31 cellular contexts compared by ENCODE assay signal in the genomic region with DNA sequence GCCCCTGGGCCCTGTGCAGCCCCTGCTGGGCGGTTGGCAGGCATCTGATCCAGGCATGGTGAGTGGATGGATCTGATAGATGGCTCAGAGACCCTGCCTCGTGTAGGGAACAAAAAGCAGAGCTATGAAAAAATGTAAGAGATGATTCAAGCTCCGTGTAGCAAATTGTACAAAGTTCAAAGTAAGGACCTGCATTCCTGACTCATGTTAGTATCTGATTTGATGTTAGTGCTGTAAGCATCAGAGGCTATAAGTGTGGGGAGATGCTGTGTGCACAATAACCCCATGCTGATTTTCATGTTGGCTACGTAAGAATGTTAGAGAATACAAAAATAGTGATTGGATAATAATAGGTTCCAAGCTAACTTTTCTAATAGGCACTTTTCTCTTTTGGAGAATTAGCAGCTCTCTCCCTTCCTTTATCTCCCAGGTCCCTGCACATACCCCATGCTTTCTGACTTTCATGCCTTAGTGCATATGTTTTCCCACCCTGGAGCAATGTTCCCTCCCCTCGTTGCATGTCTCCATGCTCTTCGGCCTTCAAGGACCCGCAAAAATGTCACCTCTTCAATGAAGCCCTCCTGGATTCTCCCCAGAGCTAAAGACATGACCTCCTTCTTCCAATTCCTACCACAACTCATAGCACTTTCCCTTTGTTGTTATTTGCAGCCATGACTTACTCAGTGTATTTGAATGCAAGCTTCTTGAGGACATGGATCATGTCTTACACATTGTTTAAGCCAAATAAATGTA. TPM values are rescaled to one million over a fixed set of nuclear protein-coding genes. Genes with fewer than 3 reads are reported as not detected.
DNase-seq lines count a peak whose midpoint lies in the region; ATAC-seq and TF ChIP-seq lines count a peak whose summit lies in the region.
"Had no signal": no experiment of that assay in that cellular context is flagged by ENCODE, and none has a peak within 500 bp of the region (broad histone marks: within the 10 kb centered on the region; RNA-seq: fewer than 3 reads in every experiment).

No MANE protein-coding gene starts in this region.

- no peaks in the 10 kb centered on the region for H3K36me3 Mint-ChIP-seq in T-helper 17 cell (ENCODE audit: low read depth)
- peaks cover 0 to 4% (median 0%) of the 10 kb centered on the region in 5 donors for H3K36me3 Mint-ChIP-seq in naive thymus-derived CD4-positive, alpha-beta T cell
- H3K36me3 Mint-ChIP-seq: activated naive CD4-positive, alpha-beta T cell treated with anti-CD3 and anti-CD28 coated beads, Interleukin-2, amount 10 ng/mL, durations not matched to agents 7 days and 5 days had no signal

- H3K4me3 Mint-ChIP-seq in T-helper 17 cell: peak overlapping the region; percentile 62
- H3K4me3 Mint-ChIP-seq in naive thymus-derived CD4-positive, alpha-beta T cell: peak overlapping the region in 1 of 10 donors; percentile 22
- H3K4me3 Mint-ChIP-seq: activated CD4-positive, alpha-beta T cell treated with anti-CD3 and anti-CD28 coated beads, Interleukin-2, amount 10 ng/mL, durations not matched to agents 7 days and 5 days; activated naive CD4-positive, alpha-beta T cell treated with anti-CD3 and anti-CD28 coated beads, Interleukin-2, amount 10 ng/mL, durations not matched to agents 7 days and 5 days; nephron progenitor cell had no signal

- H3K36me3 ChIP-seq in SK-N-SH (replicated peaks in 1 of 2; ENCODE audit: control insufficient read depth in 1 of 2, insufficient read depth in 2 of 2, low read length in 1 of 2) (no peaks in the 10 kb centered on the region), DND-41 (ENCODE audit: insufficient read depth, low read length) (peaks cover 97% of the 10 kb centered on the region)
- H3K36me3 ChIP-seq in naive thymus-derived CD4-positive, alpha-beta T cell (ENCODE audit: control insufficient read depth in 2 of 3, insufficient read depth in 3 of 3, low read length in 3 of 3): no peaks in the 10 kb centered on the region
- H3K36me3 ChIP-seq: adrenal gland, brain microvascular endothelial cell, ovary had no signal

- H3K9me3 Mint-ChIP-seq in naive thymus-derived CD4-positive, alpha-beta T cell: peaks cover 0 to 3% (median 0%) of the 10 kb centered on the region in 11 donors
- H3K9me3 Mint-ChIP-seq: activated CD4-positive, alpha-beta T cell treated with anti-CD3 and anti-CD28 coated beads, Interleukin-2, amount 10 ng/mL, durations not matched to agents 7 days and 5 days; activated naive CD4-positive, alpha-beta T cell treated with anti-CD3 and anti-CD28 coated beads, Interleukin-2, amount 10 ng/mL, durations not matched to agents 7 days and 5 days; nephron progenitor cell had no signal

- H4K20me1 ChIP-seq in SK-N-SH (ENCODE audit: insufficient read depth): no peaks in the 10 kb centered on the region
- H4K20me1 ChIP-seq in DND-41 (ENCODE audit: insufficient read depth, low read length): peaks cover 85% of the 10 kb centered on the region

- H3K4me2 ChIP-seq in SK-N-SH (no peak overlapping the region), DND-41 (ENCODE audit: insufficient read depth, low read length) (no peak overlapping the region)
- H3K4me2 ChIP-seq: smooth muscle cell had no signal

- H3K27ac Mint-ChIP-seq in T-helper 17 cell: peak overlapping the region; percentile 84
- H3K27ac Mint-ChIP-seq in naive thymus-derived CD4-positive, alpha-beta T cell: peak overlapping the region in 5 of 9 donors; percentile 4 to 37 (median 15)
- H3K27ac Mint-ChIP-seq: activated CD4-positive, alpha-beta T cell treated with anti-CD3 and anti-CD28 coated beads, Interleukin-2, amount 10 ng/mL, durations not matched to agents 7 days and 5 days; activated naive CD4-positive, alpha-beta T cell treated with anti-CD3 and anti-CD28 coated beads, Interleukin-2, amount 10 ng/mL, durations not matched to agents 7 days and 5 days; nephron progenitor cell had no signal

- H3K4me1 ChIP-seq in SK-N-SH (ENCODE audit: control insufficient read depth in 1 of 2, insufficient read depth in 2 of 2, low read depth in 1 of 2, low read length in 1 of 2) (peaks cover 0 to 4% of the 10 kb centered on the region in 2 experiments; a peak in 1 of 4 replicates), DND-41 (ENCODE audit: insufficient read depth, low read length) (peaks cover 99% of the 10 kb centered on the region)
- peaks cover 0 to 14% of the 10 kb centered on the region in 2 donors for H3K4me1 ChIP-seq in naive thymus-derived CD4-positive, alpha-beta T cell (ENCODE audit: control insufficient read depth in 2 of 2, insufficient read depth in 2 of 2, low read length in 2 of 2)
- H3K4me1 ChIP-seq: adrenal gland had no signal

- H3K4me3 ChIP-seq in SK-N-SH (ENCODE audit: low read depth in 2 of 2, low read length in 1 of 2): no peak overlapping the region
- H3K4me3 ChIP-seq in DND-41 (ENCODE audit: low read depth in 1 of 2, low read length in 2 of 2): no peak overlapping the region
- no peak overlapping the region for H3K4me3 ChIP-seq in naive thymus-derived CD4-positive, alpha-beta T cell (ENCODE audit: low read length)
- H3K4me3 ChIP-seq: adrenal gland, mucosa of descending colon, ovary, smooth muscle cell had no signal

- intact Hi-C loops in naive thymus-derived CD4-positive, alpha-beta T cell (cut with micrococcal nuclease): no loop called here

- no peak for TF ChIP-seq EP300 in SK-N-SH (IDR thresholded peaks at IDR 0.05; ENCODE audit: borderline replicate concordance in 1 of 2, low read depth in 1 of 2, low read length in 1 of 2)

- no peaks in the 10 kb centered on the region for H3K27me3 ChIP-seq in SK-N-SH (ENCODE audit: insufficient read depth)
- no peaks in the 10 kb centered on the region for H3K27me3 ChIP-seq in DND-41 (ENCODE audit: insufficient read depth, low read length, poor library complexity)
- no peaks in the 10 kb centered on the region for H3K27me3 ChIP-seq in naive thymus-derived CD4-positive, alpha-beta T cell (ENCODE audit: control insufficient read depth in 2 of 2, insufficient read depth in 2 of 2, low read length in 2 of 2)
- H3K27me3 ChIP-seq: adrenal gland, brain microvascular endothelial cell, ovary had no signal

- no peaks in the 10 kb centered on the region for H3F3A ChIP-seq in SK-N-SH (replicated peaks; ENCODE audit: insufficient read depth)

- ATAC-seq in SK-N-SH treated with all-trans-retinoic acid at 6 μM for 48 hours (no peak), DND-41 (ENCODE audit: insufficient read depth, low read depth) (no peak), T-helper 17 cell (no peak), GM21381 (IDR thresholded peaks at IDR 0.05; ENCODE audit: unreplicated experiment) (no peak)
- no peak for ATAC-seq in naive thymus-derived CD4-positive, alpha-beta T cell
- ATAC-seq: left colon, mucosa of descending colon, Panc1 had no signal

- POLR2A ChIA-PET in SK-N-SH (lab: Yijun Ruan, JAX): no interaction called here
- POLR2A ChIA-PET in naive thymus-derived CD4-positive, alpha-beta T cell (lab: Charles Lee): interaction anchor here (1.0 kb wide), 1 partner anchor 13 kb away, joined by 3 read pairs; no protein-coding TSS in a partner anchor

- no peak overlapping the region for H2AFZ ChIP-seq in SK-N-SH (ENCODE audit: low read depth)
- H2AFZ ChIP-seq in DND-41 (ENCODE audit: low read depth, low read length): no peak overlapping the region

- H3K9me3 ChIP-seq in SK-N-SH (no peaks in the 10 kb centered on the region), DND-41 (ENCODE audit: insufficient read depth, low read length, severe bottlenecking) (no peaks in the 10 kb centered on the region), T-helper 17 cell (ENCODE audit: control insufficient read depth, low read length, poor library complexity, severe bottlenecking) (no peaks in the 10 kb centered on the region)
- H3K9me3 ChIP-seq in naive thymus-derived CD4-positive, alpha-beta T cell (ENCODE audit: control insufficient read depth in 2 of 3, low read length in 3 of 3): no peaks in the 10 kb centered on the region
- H3K9me3 ChIP-seq: adrenal gland, mucosa of descending colon, ovary had no signal

- H3K27ac ChIP-seq in SK-N-SH (ENCODE audit: low read depth in 2 of 2, low read length in 1 of 2) (no peak overlapping the region), DND-41 (ENCODE audit: low read length) (peak overlapping the region; percentile 14)
- no peak overlapping the region for H3K27ac ChIP-seq in naive thymus-derived CD4-positive, alpha-beta T cell (ENCODE audit: low read depth, low read length)
- H3K27ac ChIP-seq: 22Rv1, adrenal gland, brain microvascular endothelial cell, C4-2B, epithelial cell of prostate, ovary had no signal

- peaks cover 24% of the 10 kb centered on the region for H3K4me1 Mint-ChIP-seq in T-helper 17 cell
- H3K4me1 Mint-ChIP-seq in naive thymus-derived CD4-positive, alpha-beta T cell: peaks cover 9 to 62% (median 32%) of the 10 kb centered on the region in 7 donors
- H3K4me1 Mint-ChIP-seq: nephron progenitor cell had no signal

- peaks cover 29% of the 10 kb centered on the region for H3K27me3 Mint-ChIP-seq in T-helper 17 cell
- H3K27me3 Mint-ChIP-seq in naive thymus-derived CD4-positive, alpha-beta T cell: peaks cover 0 to 63% (median 3%) of the 10 kb centered on the region in 5 donors

- CTCF ChIA-PET in SK-N-SH (lab: Yijun Ruan, JAX): interaction anchor here (1.0 to 1.3 kb wide), 3 partner anchors 10 to 127 kb away, joined by 3 read pairs; no protein-coding TSS in a partner anchor
- CTCF ChIA-PET in naive thymus-derived CD4-positive, alpha-beta T cell (lab: Charles Lee): no interaction called here

- no peak for TF ChIP-seq RAD21 in SK-N-SH (IDR thresholded peaks at IDR 0.05; ENCODE audit: low read length)

- no peaks in the 10 kb centered on the region for H3K79me2 ChIP-seq in SK-N-SH (ENCODE audit: insufficient read depth)
- peaks cover 99% of the 10 kb centered on the region for H3K79me2 ChIP-seq in DND-41 (ENCODE audit: insufficient read depth, low read length)

- no peaks in the 10 kb centered on the region for H3K9me2 ChIP-seq in SK-N-SH

- 50% methylated on average over 7 of the region's 7 CpGs for WGBS in SK-N-SH (ENCODE audit: low lambda C conversion rate)

- H3K9ac ChIP-seq in SK-N-SH (no peak overlapping the region), DND-41 (ENCODE audit: low read depth, low read length) (peak overlapping the region; percentile 5; the same call in 1 of the 2 replicates)

- TF ChIP-seq CTCF in SK-N-SH (IDR thresholded peaks at IDR 0.05): no peak
- TF ChIP-seq CTCF in DND-41 (IDR thresholded peaks at IDR 0.05; ENCODE audit: borderline replicate concordance, extremely low read depth, low read length, poor library complexity, severe bottlenecking): no peak

- DNase-seq in SK-N-SH: peak; percentile 37
- no peak for DNase-seq in DND-41
- no peak for DNase-seq in T-helper 17 cell
- no peak for DNase-seq in naive thymus-derived CD4-positive, alpha-beta T cell
- DNase-seq in NCI-H2029 treated with DMSO at 0.1 percent for 48 hours (lab: John Stamatoyannopoulos, UW): no peak
- no peak for DNase-seq in stimulated activated CD4-positive, alpha-beta T cell treated with anti-CD3 and anti-CD28 coated beads, Interleukin-4, amount 100 ng/mL, for 1 hour
- DNase-seq: activated CD4-positive, alpha-beta T cell treated with anti-CD3 and anti-CD28 coated beads, Interleukin-2, amount 10 ng/mL, durations not matched to agents 7 days and 5 days; activated naive CD4-positive, alpha-beta T cell treated with anti-CD3 and anti-CD28 coated beads, Interleukin-2, amount 10 ng/mL, durations not matched to agents 7 days and 5 days; adrenal gland; brain microvascular endothelial cell; hippocampal formation; left colon; mucosa of descending colon; NCI-H1105 treated with DMSO at 0.1 percent for 48 hours; NCI-H1930; NCI-H345; nephron progenitor cell; ovary; SHP77; stimulated activated naive CD8-positive, alpha-beta T cell treated with anti-CD3 and anti-CD28 coated beads, Interleukin-15, Interleukin-2, amounts not matched to agents 100 U/mL and 50 U/mL, for 24 hours had no signal

RNA-seq across cellular contexts. Expression of a gene that starts 1.6 kb away (rescaled TPM):
- not detected in 2 replicates for polyA plus RNA-seq in SK-N-SH (2012; rRNA removed)
- polyA plus RNA-seq in SK-N-SH (2012; cell fraction: cytosol; rRNA removed): not detected in 2 replicates
- polyA plus RNA-seq in SK-N-SH (2012; cell fraction: nucleus; rRNA removed): not detected in 2 replicates
- 1 to 10 TPM; 4.0 to 4.7 TPM for total RNA-seq in T-helper 17 cell
- under 1 TPM in 4 of 5 experiments, not detected in 1; 0.40 to 0.66 (median 0.56) TPM for total RNA-seq in naive thymus-derived CD4-positive, alpha-beta T cell
- polyA plus RNA-seq in naive thymus-derived CD4-positive, alpha-beta T cell: under 1 TPM; 0.31 to 0.45 TPM
- total RNA-seq: lung microvascular endothelial cell, MCF 10A, smooth muscle cell, temporal lobe, ureter had no signal
- polyA plus RNA-seq: adrenal gland, smooth muscle cell had no signal

RNA-seq across cellular contexts. Expression of a gene that starts 46.0 kb away (rescaled TPM):
- polyA plus RNA-seq in SK-N-SH (2012; rRNA removed): 11.9 and 19.7 TPM in 2 replicates
- 15.0 and 16.4 TPM in 2 replicates for polyA plus RNA-seq in SK-N-SH (2012; cell fraction: cytosol; rRNA removed)
- polyA plus RNA-seq in SK-N-SH (2012; cell fraction: nucleus; rRNA removed): 15.4 and 22.8 TPM in 2 replicates
- 10 to 100 TPM; 13.0 to 18.1 TPM for total RNA-seq in T-helper 17 cell
- 10 to 100 TPM in 4 of 5 experiments, 1 to 10 TPM in 1; 8.5 to 15.7 (median 12.6) TPM for total RNA-seq in naive thymus-derived CD4-positive, alpha-beta T cell
- 10 to 100 TPM; 12.8 to 21.0 TPM for polyA plus RNA-seq in naive thymus-derived CD4-positive, alpha-beta T cell

RNA-seq across cellular contexts. Expression of a gene that starts 55.3 kb away (rescaled TPM):
- not detected in 2 replicates for polyA plus RNA-seq in SK-N-SH (2012; rRNA removed)
- polyA plus RNA-seq in SK-N-SH (2012; cell fraction: cytosol; rRNA removed): not detected in 2 replicates
- not detected in 2 replicates for polyA plus RNA-seq in SK-N-SH (2012; cell fraction: nucleus; rRNA removed)
- 1 to 10 TPM; 2.0 to 4.4 TPM for total RNA-seq in T-helper 17 cell
- 10 to 100 TPM in 1 of 5 experiments, 1 to 10 TPM in 1, under 1 TPM in 2, not detected in 1; 0.19 to 33.7 (median 0.75) TPM for total RNA-seq in naive thymus-derived CD4-positive, alpha-beta T cell
- polyA plus RNA-seq in naive thymus-derived CD4-positive, alpha-beta T cell: under 1 TPM; 0.12 to 0.18 TPM
- total RNA-seq: lung microvascular endothelial cell, MCF 10A, temporal lobe had no signal
